ENCODE assay signal across 1 cellular context in genomic region chr15:82196353-82196752, GRCh38.
TF ChIP-seq lines count a peak whose summit lies in the region.

No MANE protein-coding gene starts in this region.

TF ChIP-seq in IMR-90, 13 proteins besides CTCF, POLR2A, EP300 and RAD21 (continued from another document):
- TF ChIP-seq, protein P1, sequence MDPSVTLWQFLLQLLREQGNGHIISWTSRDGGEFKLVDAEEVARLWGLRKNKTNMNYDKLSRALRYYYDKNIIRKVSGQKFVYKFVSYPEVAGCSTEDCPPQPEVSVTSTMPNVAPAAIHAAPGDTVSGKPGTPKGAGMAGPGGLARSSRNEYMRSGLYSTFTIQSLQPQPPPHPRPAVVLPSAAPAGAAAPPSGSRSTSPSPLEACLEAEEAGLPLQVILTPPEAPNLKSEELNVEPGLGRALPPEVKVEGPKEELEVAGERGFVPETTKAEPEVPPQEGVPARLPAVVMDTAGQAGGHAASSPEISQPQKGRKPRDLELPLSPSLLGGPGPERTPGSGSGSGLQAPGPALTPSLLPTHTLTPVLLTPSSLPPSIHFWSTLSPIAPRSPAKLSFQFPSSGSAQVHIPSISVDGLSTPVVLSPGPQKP (IDR thresholded peaks at IDR 0.05; ENCODE audit: borderline replicate concordance, low read depth, low read length): no peak
- no peak for TF ChIP-seq MXI1 (IDR thresholded peaks at IDR 0.05; ENCODE audit: borderline replicate concordance, low read depth, low read length)
